2 cellular contexts compared by ENCODE assay signal in genomic region chr4:185833055-185833598, GRCh38.
TF ChIP-seq lines count a peak whose summit lies in the region.

No MANE protein-coding gene starts in this region.

TF ChIP-seq in IMR-90, 13 proteins besides CTCF, POLR2A, EP300 and RAD21 (continued from another document):
- TF ChIP-seq ELK1 (IDR thresholded peaks at IDR 0.05; ENCODE audit: borderline replicate concordance, low read depth, low read length) (no peak), CHD1 (IDR thresholded peaks at IDR 0.05; ENCODE audit: low read depth, low read length) (no peak), SMC3 (IDR thresholded peaks at IDR 0.05; ENCODE audit: low read depth, low read length) (no peak), MAFK (IDR thresholded peaks at IDR 0.05; ENCODE audit: low read depth, low read length) (no peak), USF2 (IDR thresholded peaks at IDR 0.05; ENCODE audit: low read depth, low read length) (no peak), MAZ (IDR thresholded peaks at IDR 0.05; ENCODE audit: borderline replicate concordance, low read depth, low read length) (no peak), RCOR1 (IDR thresholded peaks at IDR 0.05; ENCODE audit: insufficient replicate concordance, low read length) (no peak)

TF ChIP-seq in endothelial cell of umbilical vein, 7 proteins besides CTCF, POLR2A, EP300 and RAD21 (continued from another document):
- TF ChIP-seq MAX (IDR thresholded peaks at IDR 0.05; ENCODE audit: insufficient read depth, insufficient read length) = no peak
